ENCODE assay signal across 15 cellular contexts in genomic region chr6:138538390-138539031, GRCh38. TPM values are rescaled to one million over a fixed set of nuclear protein-coding genes. Genes with fewer than 3 reads are reported as not detected.
DNase-seq lines count a peak whose midpoint lies in the region; ATAC-seq and TF ChIP-seq lines count a peak whose summit lies in the region.
"Had no signal": no experiment of that assay in that cellular context is flagged by ENCODE, and none has a peak within 500 bp of the region (broad histone marks: within the 10 kb centered on the region; RNA-seq: fewer than 3 reads in every experiment).

No MANE protein-coding gene starts in this region.

- H3K36me3 Mint-ChIP-seq in osteocyte (ENCODE audit: unreplicated experiment) = no peaks in the 10 kb centered on the region
- H3K36me3 Mint-ChIP-seq: activated naive CD4-positive, alpha-beta T cell treated with anti-CD3 and anti-CD28 coated beads, Interleukin-2, amount 10 ng/mL, durations not matched to agents 7 days and 5 days had no signal

- ATAC-seq in left ventricle myocardium superior = peak; percentile 39
- ATAC-seq in GM21367 (IDR thresholded peaks at IDR 0.05; ENCODE audit: unreplicated experiment) = no peak
- ATAC-seq in activated CD4-positive, CD25-positive, alpha-beta regulatory T cell treated with anti-CD3 and anti-CD28 coated beads, Interleukin-2, amount 50 U/mL, for 24 hours = no peak

- peak overlapping the region; percentile 35 for H3K27ac ChIP-seq in brain microvascular endothelial cell
- H3K27ac ChIP-seq: neutrophil had no signal

- no peaks in the 10 kb centered on the region for H3K27me3 Mint-ChIP-seq in osteocyte (ENCODE audit: unreplicated experiment)

- intact Hi-C loops in left ventricle myocardium superior (cut with micrococcal nuclease) = no loop called here

- no peak overlapping the region for H3K4me3 ChIP-seq in brain microvascular endothelial cell (ENCODE audit: low read depth, low read length)

- TF ChIP-seq CTCF in brain microvascular endothelial cell (IDR thresholded peaks at IDR 0.05; ENCODE audit: low read depth, low read length, missing control alignments) (no peak), osteocyte (IDR thresholded peaks at IDR 0.05) (no peak)

- peaks cover 69% of the 10 kb centered on the region for H3K4me1 Mint-ChIP-seq in osteocyte (ENCODE audit: unreplicated experiment)
- H3K4me1 Mint-ChIP-seq: activated naive CD4-positive, alpha-beta T cell treated with anti-CD3 and anti-CD28 coated beads, Interleukin-2, amount 10 ng/mL, durations not matched to agents 7 days and 5 days had no signal

- H3K27me3 ChIP-seq in brain microvascular endothelial cell (replicated peaks) = no peaks in the 10 kb centered on the region
- H3K27me3 ChIP-seq: neutrophil had no signal

- DNase-seq in EH (ENCODE audit: low read depth) = peak; percentile 70
- peak; percentile 49 for DNase-seq in brain microvascular endothelial cell
- DNase-seq in left ventricle myocardium superior = peak; percentile 76
- no peak for DNase-seq in osteocyte (ENCODE audit: extremely low spot score, unreplicated experiment)
- DNase-seq in HuH-7.5 (ENCODE audit: low spot score) = no peak
- DNase-seq in NCI-H1436 treated with DMSO at 0.1 percent for 48 hours (lab: John Stamatoyannopoulos, UW) = no peak
- DNase-seq: activated CD4-positive, CD25-positive, alpha-beta regulatory T cell; activated naive CD4-positive, alpha-beta T cell treated with anti-CD3 and anti-CD28 coated beads, Interleukin-2, amount 10 ng/mL, durations not matched to agents 7 days and 5 days; Calu3; central memory CD4-positive, alpha-beta T cell; NCI-H1417; SW 1271 had no signal

- peak overlapping the region; percentile 67 for H3K27ac Mint-ChIP-seq in osteocyte (ENCODE audit: unreplicated experiment)
- H3K27ac Mint-ChIP-seq: activated naive CD4-positive, alpha-beta T cell treated with anti-CD3 and anti-CD28 coated beads, Interleukin-2, amount 10 ng/mL, durations not matched to agents 7 days and 5 days had no signal

- no peaks in the 10 kb centered on the region for H3K36me3 ChIP-seq in brain microvascular endothelial cell (replicated peaks)
- H3K36me3 ChIP-seq: neutrophil had no signal

- H3K4me3 Mint-ChIP-seq in osteocyte (ENCODE audit: unreplicated experiment) = no peak overlapping the region
- H3K4me3 Mint-ChIP-seq: activated naive CD4-positive, alpha-beta T cell treated with anti-CD3 and anti-CD28 coated beads, Interleukin-2, amount 10 ng/mL, durations not matched to agents 7 days and 5 days had no signal

- in situ Hi-C loops in brain microvascular endothelial cell (cut with HindIII; ENCODE audit: low pct_ligation_motif_present, low sequenced_read_pairs) = no loop called here

- no peaks in the 10 kb centered on the region for H3K9me3 Mint-ChIP-seq in osteocyte (ENCODE audit: unreplicated experiment)
- H3K9me3 Mint-ChIP-seq: activated naive CD4-positive, alpha-beta T cell treated with anti-CD3 and anti-CD28 coated beads, Interleukin-2, amount 10 ng/mL, durations not matched to agents 7 days and 5 days had no signal

RNA-seq across cellular contexts. Expression of gene NHSL1, which starts 39.2 kb away (rescaled TPM):
- total RNA-seq in left ventricle myocardium superior (53.0 TPM), osteocyte (19.0 and 21.2 TPM in 2 replicates)

Comparison
In these comparisons a context has a peak if more than half of its experiments do, and no peak if none do; other contexts are left out.
1. DNase-seq: peak in EH (single experiment), brain microvascular endothelial cell (single experiment) and left ventricle myocardium superior (single experiment); none in osteocyte (single experiment), HuH-7.5 (single experiment) and NCI-H1436 treated with DMSO at 0.1 percent for 48 hours (single experiment).